8 cellular contexts compared by ENCODE assay signal in the genomic region with DNA sequence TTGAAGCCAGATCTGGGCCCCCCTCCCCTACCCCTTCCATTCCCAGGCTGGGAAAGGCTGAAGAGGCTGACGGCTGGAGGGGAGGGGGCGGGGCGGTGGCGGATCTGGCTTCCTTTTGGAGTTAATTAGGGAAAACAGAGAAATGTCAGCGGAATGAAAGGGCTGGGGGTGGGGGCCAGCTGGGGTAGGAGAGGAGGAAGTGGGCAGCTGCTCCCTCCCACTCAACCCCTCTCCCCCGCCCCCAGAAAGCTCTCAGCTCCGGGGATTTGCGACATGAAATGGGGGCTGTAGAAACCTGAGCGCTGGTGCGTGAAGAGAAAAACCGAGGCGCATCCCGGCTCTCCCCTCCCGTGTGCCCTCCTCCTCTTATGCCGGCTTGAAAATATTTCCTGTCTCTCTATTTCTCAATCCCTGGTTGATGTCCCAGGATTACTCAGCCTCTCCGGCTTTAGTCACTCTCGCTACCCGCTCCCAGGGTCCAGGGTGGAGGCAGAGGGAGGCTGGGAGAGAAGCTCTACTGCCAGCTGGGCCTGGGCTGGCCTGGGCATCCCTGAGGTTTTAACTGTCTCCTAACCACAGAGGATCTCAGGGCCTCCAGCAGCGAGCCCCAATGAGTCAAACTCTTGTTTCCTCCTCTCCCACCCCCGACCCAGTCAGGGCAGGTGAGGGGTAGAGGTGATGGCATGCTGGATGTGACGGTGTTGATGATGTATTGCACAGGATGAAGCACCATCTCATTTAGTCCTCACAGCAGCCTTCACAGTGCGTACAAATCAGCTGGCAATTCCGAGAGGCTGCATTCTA. TPM values are rescaled to one million over a fixed set of nuclear protein-coding genes. Genes with fewer than 3 reads are reported as not detected.
A peak's percentile ranks its signal among the peaks of the same experiment; 100 is the strongest.
DNase-seq lines count a peak whose midpoint lies in the region; ATAC-seq and TF ChIP-seq lines count a peak whose summit lies in the region.

No MANE protein-coding gene starts in this region.

- H3K27me3 ChIP-seq in body of pancreas (no peaks in the 10 kb centered on the region), stomach smooth muscle (ENCODE audit: control insufficient read depth in 1 of 2, insufficient read depth in 2 of 2, low read length in 2 of 2) (no peaks in the 10 kb centered on the region)

- peaks cover 18% of the 10 kb centered on the region for H3K4me1 ChIP-seq in body of pancreas
- H3K4me1 ChIP-seq in stomach smooth muscle (ENCODE audit: control insufficient read depth, insufficient read depth, low read length): peaks cover 48% of the 10 kb centered on the region

- H3K4me3 ChIP-seq in GM12875 (ENCODE audit: low read depth, low read length) (peak overlapping the region; percentile 70), body of pancreas (no peak overlapping the region), stomach smooth muscle (ENCODE audit: low read length in 2 of 2) (peak overlapping the region; percentile 28 to 58)

- TF ChIP-seq POLR2A in body of pancreas (IDR thresholded peaks at IDR 0.05): no peak

- ATAC-seq in body of pancreas (peak; percentile 16), GM19324 (IDR thresholded peaks at IDR 0.05; ENCODE audit: low FRiP score, unreplicated experiment) (no peak), HG03025 (IDR thresholded peaks at IDR 0.05; ENCODE audit: low FRiP score, unreplicated experiment) (no peak)

- no peaks in the 10 kb centered on the region for H3K9me3 ChIP-seq in body of pancreas
- no peaks in the 10 kb centered on the region for H3K9me3 ChIP-seq in stomach smooth muscle (ENCODE audit: control insufficient read depth in 2 of 2, low read length in 2 of 2)

- H3K36me3 ChIP-seq in body of pancreas (replicated peaks in 1 of 2; ENCODE audit: insufficient read depth in 1 of 2, low read depth in 2 of 2) (no peaks in the 10 kb centered on the region), stomach smooth muscle (ENCODE audit: control insufficient read depth in 2 of 2, insufficient read depth in 2 of 2, low read length in 2 of 2) (peaks cover 17 to 28% of the 10 kb centered on the region in 2 donors)

- intact Hi-C loops in body of pancreas (cut with DNase I): no loop called here

- peak overlapping the region; percentile 46 to 68 for H3K9ac ChIP-seq in stomach smooth muscle (ENCODE audit: low read length in 2 of 2)

- 64 to 70% methylated on average over 22 to 23 of the region's 23 CpGs for WGBS in body of pancreas, 2 donors

- peak overlapping the region in 2 of 4 donors; percentile 18 to 38 for H3K27ac ChIP-seq in body of pancreas
- H3K27ac ChIP-seq in stomach smooth muscle (ENCODE audit: low read length): peak overlapping the region; percentile 81

- no peak for TF ChIP-seq CTCF in GM12875 (IDR thresholded peaks at IDR 0.05; ENCODE audit: borderline replicate concordance, insufficient read depth, low read depth, low read length)
- no peak for TF ChIP-seq CTCF in body of pancreas (IDR thresholded peaks at IDR 0.05)

- peak; percentile 14 for DNase-seq in NCI-H1105 (lab: John Stamatoyannopoulos, UW)
- peak in 2 of 4 donors; percentile 26 to 28 for DNase-seq in body of pancreas
- DNase-seq in iris pigment epithelial cell (ENCODE audit: low read depth): peak; percentile 91
- DNase-seq in NCI-H2029 (lab: John Stamatoyannopoulos, UW): no peak

RNA-seq across cellular contexts. Expression of a gene that starts 20.1 kb away (rescaled TPM):
- 1 to 10 TPM; 2.0 to 3.1 TPM for total RNA-seq in body of pancreas

RNA-seq across cellular contexts. Expression of a gene that starts 24.2 kb away (rescaled TPM):
- total RNA-seq in body of pancreas: 1 to 10 TPM; 1.6 to 2.0 TPM

RNA-seq across cellular contexts. Expression of a gene that starts 33.2 kb away (rescaled TPM):
- 10 to 100 TPM in 1 of 2 donors, 1 to 10 TPM in 1; 9.6 to 16.1 TPM for total RNA-seq in body of pancreas

Comparison
In these comparisons a context has a peak if more than half of its experiments do, and no peak if none do; other contexts are left out.
1. H3K4me3 ChIP-seq: peak in GM12875 (single experiment) and stomach smooth muscle (2 of 2); none in body of pancreas (0 of 2).